11 cellular contexts compared by ENCODE assay signal in the genomic region with DNA sequence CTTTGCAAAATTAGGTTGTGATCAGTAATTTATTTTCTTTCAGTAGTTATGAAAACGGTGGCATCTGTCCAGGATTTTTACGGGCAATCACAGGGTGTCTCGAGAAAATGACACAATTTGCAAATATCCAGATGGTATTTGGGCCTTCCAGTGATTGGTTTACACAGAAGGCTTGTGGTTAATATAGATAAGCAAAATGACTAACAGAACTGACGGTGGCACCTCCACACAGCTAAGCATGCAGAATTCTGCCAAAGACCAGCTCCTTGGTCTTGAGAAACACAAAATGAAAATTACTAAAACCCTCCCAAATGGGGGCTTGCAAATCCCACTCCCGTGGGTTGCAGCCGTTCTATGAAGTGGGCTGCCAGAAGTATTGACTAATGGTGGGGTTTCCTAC. TPM values are rescaled to one million over a fixed set of nuclear protein-coding genes. Genes with fewer than 3 reads are reported as not detected.
A peak's percentile ranks its signal among the peaks of the same experiment; 100 is the strongest.
DNase-seq lines count a peak whose midpoint lies in the region; ATAC-seq, FAIRE-seq and TF ChIP-seq lines count a peak whose summit lies in the region.
"Had no signal": no experiment of that assay in that cellular context is flagged by ENCODE, and none has a peak within 500 bp of the region (broad histone marks: within the 10 kb centered on the region; RNA-seq: fewer than 3 reads in every experiment).

No MANE protein-coding gene starts in this region.

- no peak for DNase-seq in CD8-positive, alpha-beta memory T cell
- peak; percentile 88 for DNase-seq in astrocyte (ENCODE audit: low read depth)
- no peak for DNase-seq in naive thymus-derived CD4-positive, alpha-beta T cell
- DNase-seq: left ventricle myocardium superior, WERI-Rb-1 had no signal

- peaks cover 75% of the 10 kb centered on the region for H3K79me2 ChIP-seq in Loucy (ENCODE audit: insufficient read depth, low read length)
- peaks cover 8% of the 10 kb centered on the region for H3K79me2 ChIP-seq in astrocyte (ENCODE audit: insufficient read depth, low read length)

- H3K9me3 ChIP-seq in CD8-positive, alpha-beta memory T cell (ENCODE audit: low read length): no peaks in the 10 kb centered on the region
- H3K9me3 ChIP-seq in Loucy (ENCODE audit: insufficient read depth, low read depth, low read length) (no peaks in the 10 kb centered on the region), astrocyte (ENCODE audit: insufficient read depth, low read depth, low read length) (no peaks in the 10 kb centered on the region)
- H3K9me3 ChIP-seq in naive thymus-derived CD4-positive, alpha-beta T cell (ENCODE audit: control insufficient read depth in 2 of 3, low read length in 3 of 3): no peaks in the 10 kb centered on the region
- H3K9me3 ChIP-seq: tibial nerve had no signal

- H3K4me3 ChIP-seq in CD8-positive, alpha-beta memory T cell (ENCODE audit: low read length): peak overlapping the region; percentile 44
- H3K4me3 ChIP-seq in Loucy (ENCODE audit: low read length, poor library complexity, severe bottlenecking): peak overlapping the region; percentile 23
- no peak overlapping the region for H3K4me3 ChIP-seq in astrocyte (ENCODE audit: insufficient read depth, low read depth, low read length)
- peak overlapping the region; percentile 1 for H3K4me3 ChIP-seq in naive thymus-derived CD4-positive, alpha-beta T cell (ENCODE audit: low read length)
- H3K4me3 ChIP-seq: tibial nerve had no signal

- H3K9ac ChIP-seq in Loucy (ENCODE audit: low read depth, low read length, poor library complexity, severe bottlenecking) (peak overlapping the region; percentile 37), astrocyte (ENCODE audit: low read length) (no peak overlapping the region)

- peaks cover 0 to 67% (median 8%) of the 10 kb centered on the region in 3 donors for H3K36me3 Mint-ChIP-seq in CD8-positive, alpha-beta memory T cell
- no peaks in the 10 kb centered on the region for H3K36me3 Mint-ChIP-seq in astrocyte (ENCODE audit: low read depth, unreplicated experiment)
- H3K36me3 Mint-ChIP-seq in naive thymus-derived CD4-positive, alpha-beta T cell: peaks cover under 1 to 50% (median 9%) of the 10 kb centered on the region in 5 donors

- FAIRE-seq in astrocyte (lab: Jason Lieb, UNC): no peak

- H3K27me3 Mint-ChIP-seq in CD8-positive, alpha-beta memory T cell: no peaks in the 10 kb centered on the region
- H3K27me3 Mint-ChIP-seq in astrocyte (ENCODE audit: low read depth, unreplicated experiment): no peaks in the 10 kb centered on the region
- no peaks in the 10 kb centered on the region for H3K27me3 Mint-ChIP-seq in naive thymus-derived CD4-positive, alpha-beta T cell

- H3K27me3 ChIP-seq in CD8-positive, alpha-beta memory T cell (ENCODE audit: insufficient read depth, low read length, poor library complexity, severe bottlenecking): no peaks in the 10 kb centered on the region
- H3K27me3 ChIP-seq in Loucy (ENCODE audit: insufficient read depth, low read length, poor library complexity, severe bottlenecking) (no peaks in the 10 kb centered on the region), astrocyte (ENCODE audit: insufficient read depth, low read length) (no peaks in the 10 kb centered on the region)
- H3K27me3 ChIP-seq in naive thymus-derived CD4-positive, alpha-beta T cell (ENCODE audit: control insufficient read depth in 2 of 2, insufficient read depth in 2 of 2, low read length in 2 of 2): no peaks in the 10 kb centered on the region
- H3K27me3 ChIP-seq: tibial nerve had no signal

- TF ChIP-seq CTCF in Loucy (conservative IDR thresholded peaks at IDR 0.05; ENCODE audit: low read length) (no peak), astrocyte (IDR thresholded peaks at IDR 0.05; ENCODE audit: insufficient read depth, low read depth, low read length) (no peak)

- no peak overlapping the region for H2AFZ ChIP-seq in Loucy (ENCODE audit: low read length)
- H2AFZ ChIP-seq in astrocyte (ENCODE audit: low read depth, low read length): no peak overlapping the region

- no peaks in the 10 kb centered on the region for H3K36me3 ChIP-seq in CD8-positive, alpha-beta memory T cell (ENCODE audit: insufficient read depth, low read length)
- no peaks in the 10 kb centered on the region for H3K36me3 ChIP-seq in Loucy (ENCODE audit: insufficient read depth, low read length)
- no peaks in the 10 kb centered on the region for H3K36me3 ChIP-seq in astrocyte (ENCODE audit: insufficient read depth, low read length)
- peaks cover 0 to under 1% (median 0%) of the 10 kb centered on the region in 3 experiments for H3K36me3 ChIP-seq in naive thymus-derived CD4-positive, alpha-beta T cell (ENCODE audit: control insufficient read depth in 2 of 3, insufficient read depth in 3 of 3, low read length in 3 of 3)
- H3K36me3 ChIP-seq: tibial nerve, WERI-Rb-1 had no signal

- POLR2A ChIA-PET in CD8-positive, alpha-beta memory T cell (lab: Charles Lee): interaction anchor here (0.5 to 6.8 kb wide), 2 partner anchors 10 to 85 kb away, joined by 4 to 108 read pairs; no protein-coding TSS in a partner anchor
- POLR2A ChIA-PET in naive thymus-derived CD4-positive, alpha-beta T cell (lab: Charles Lee): interaction anchor here (1.0 to 12.4 kb wide), 3 partner anchors 11 to 42 kb away, joined by 3 to 286 read pairs (median 115); no protein-coding TSS in a partner anchor

- H3K4me2 ChIP-seq in Loucy (ENCODE audit: low read depth, low read length, poor library complexity, severe bottlenecking) (peak overlapping the region; percentile 97), astrocyte (ENCODE audit: low read length) (peak overlapping the region; percentile 33)

- H3K4me3 Mint-ChIP-seq in CD8-positive, alpha-beta memory T cell: peak overlapping the region; percentile 78 to 100 (median 91)
- H3K4me3 Mint-ChIP-seq in astrocyte (ENCODE audit: unreplicated experiment): no peak overlapping the region
- H3K4me3 Mint-ChIP-seq in naive thymus-derived CD4-positive, alpha-beta T cell: peak overlapping the region in 9 of 10 donors; percentile 43 to 98 (median 95)

- H3K27ac ChIP-seq in CD8-positive, alpha-beta memory T cell (ENCODE audit: low read depth, low read length): no peak overlapping the region
- no peak overlapping the region for H3K27ac ChIP-seq in astrocyte (ENCODE audit: low read depth, low read length)
- H3K27ac ChIP-seq in naive thymus-derived CD4-positive, alpha-beta T cell (ENCODE audit: low read depth, low read length): peak overlapping the region; percentile 83
- H3K27ac ChIP-seq: tibial nerve, WERI-Rb-1 had no signal

- CTCF ChIA-PET in CD8-positive, alpha-beta memory T cell (lab: Charles Lee): interaction anchor here (7.2 to 9.7 kb wide), 2 partner anchors 12 to 44 kb away, joined by 127 to 208 read pairs; no protein-coding TSS in a partner anchor
- CTCF ChIA-PET in naive thymus-derived CD4-positive, alpha-beta T cell (lab: Charles Lee): interaction anchor here (7.3 kb wide), 1 partner anchor 10 kb away, joined by 176 read pairs; no protein-coding TSS in a partner anchor

- H4K20me1 ChIP-seq in Loucy (ENCODE audit: insufficient read depth, low read length, poor library complexity, severe bottlenecking): peaks cover 10% of the 10 kb centered on the region
- peaks cover 12% of the 10 kb centered on the region for H4K20me1 ChIP-seq in astrocyte (ENCODE audit: insufficient read depth, low read length)

- H3K27ac Mint-ChIP-seq in CD8-positive, alpha-beta memory T cell: peak overlapping the region; percentile 88 to 98 (median 90)
- H3K27ac Mint-ChIP-seq in astrocyte (ENCODE audit: unreplicated experiment): no peak overlapping the region
- peak overlapping the region; percentile 68 to 93 (median 85) for H3K27ac Mint-ChIP-seq in naive thymus-derived CD4-positive, alpha-beta T cell

- ATAC-seq in naive thymus-derived CD4-positive, alpha-beta T cell: no peak
- ATAC-seq in GM18870 (IDR thresholded peaks at IDR 0.05; ENCODE audit: unreplicated experiment) (no peak), GM21576 (IDR thresholded peaks at IDR 0.05; ENCODE audit: unreplicated experiment) (no peak), GM21723 (IDR thresholded peaks at IDR 0.05; ENCODE audit: unreplicated experiment) (no peak), GM21360 (IDR thresholded peaks at IDR 0.05; ENCODE audit: unreplicated experiment) (no peak)
- ATAC-seq: left ventricle myocardium superior had no signal

- H3K9me2 ChIP-seq in Loucy (replicated peaks; ENCODE audit: low read depth, low read length): no peaks in the 10 kb centered on the region

- H3K4me1 Mint-ChIP-seq in CD8-positive, alpha-beta memory T cell: peaks cover 66 to 89% (median 79%) of the 10 kb centered on the region in 3 donors
- peaks cover 27% of the 10 kb centered on the region for H3K4me1 Mint-ChIP-seq in astrocyte (ENCODE audit: low read depth, unreplicated experiment)
- H3K4me1 Mint-ChIP-seq in naive thymus-derived CD4-positive, alpha-beta T cell: peaks cover 48 to 83% (median 78%) of the 10 kb centered on the region in 7 donors

- peaks cover 76% of the 10 kb centered on the region for H3K4me1 ChIP-seq in CD8-positive, alpha-beta memory T cell (ENCODE audit: insufficient read depth, low read length)
- peaks cover 73% of the 10 kb centered on the region for H3K4me1 ChIP-seq in Loucy (ENCODE audit: insufficient read depth, low read length, poor library complexity, severe bottlenecking)
- H3K4me1 ChIP-seq in astrocyte (ENCODE audit: insufficient read depth, low read length): peaks cover 19% of the 10 kb centered on the region
- H3K4me1 ChIP-seq in naive thymus-derived CD4-positive, alpha-beta T cell (ENCODE audit: control insufficient read depth in 2 of 2, insufficient read depth in 2 of 2, low read length in 2 of 2): peaks cover 42 to 56% of the 10 kb centered on the region in 2 donors

- H3F3A ChIP-seq in Loucy (ENCODE audit: low read depth): no peaks in the 10 kb centered on the region

- no peaks in the 10 kb centered on the region for H3K9me3 Mint-ChIP-seq in CD8-positive, alpha-beta memory T cell
- no peaks in the 10 kb centered on the region for H3K9me3 Mint-ChIP-seq in astrocyte (ENCODE audit: unreplicated experiment)
- H3K9me3 Mint-ChIP-seq in naive thymus-derived CD4-positive, alpha-beta T cell: peaks cover 0 to 2% (median 0%) of the 10 kb centered on the region in 11 donors

- intact Hi-C loops in naive thymus-derived CD4-positive, alpha-beta T cell (cut with micrococcal nuclease): no loop called here

RNA-seq across cellular contexts. Expression of gene ARHGEF3, which starts 5.5 kb away (rescaled TPM):
- 10 to 100 TPM; 55.1 to 56.6 TPM for total RNA-seq in CD8-positive, alpha-beta memory T cell
- polyA plus RNA-seq in CD8-positive, alpha-beta memory T cell: 110 TPM
- 13.7 and 14.9 TPM in 2 replicates for total RNA-seq in astrocyte
- total RNA-seq in naive thymus-derived CD4-positive, alpha-beta T cell: 10 to 100 TPM; 79.6 to 99.7 (median 87.0) TPM
- polyA plus RNA-seq in naive thymus-derived CD4-positive, alpha-beta T cell: 10 to 100 TPM; 78.8 to 94.7 TPM
